16 cellular contexts compared by ENCODE assay signal in the genomic region with DNA sequence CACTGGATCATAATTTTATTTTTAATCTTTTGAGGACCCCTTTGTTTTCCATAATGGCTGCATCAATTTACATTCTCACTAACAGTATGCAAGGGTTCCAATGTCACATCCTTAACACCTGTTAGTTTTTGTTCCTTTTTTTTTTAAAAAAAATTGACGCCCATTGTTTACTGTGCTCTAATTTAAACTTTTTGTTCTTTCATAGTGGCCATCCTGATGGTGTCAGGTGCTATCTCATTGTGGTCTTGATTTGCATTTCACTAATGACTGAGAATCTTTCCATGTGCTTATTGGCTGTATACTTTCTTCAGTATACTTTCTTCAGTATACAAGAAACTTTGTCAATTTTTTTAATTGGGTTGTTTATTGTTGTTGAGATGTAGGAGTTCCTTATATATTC.
A peak's percentile ranks its signal among the peaks of the same experiment; 100 is the strongest.
DNase-seq lines count a peak whose midpoint lies in the region; ATAC-seq and TF ChIP-seq lines count a peak whose summit lies in the region.
"Had no signal": no experiment of that assay in that cellular context is flagged by ENCODE, and none has a peak within 500 bp of the region (broad histone marks: within the 10 kb centered on the region; RNA-seq: fewer than 3 reads in every experiment).

No MANE protein-coding gene starts in this region.

- no peaks in the 10 kb centered on the region for H3K4me1 ChIP-seq in mesendoderm (ENCODE audit: control insufficient read depth, low read depth, low read length)
- H3K4me1 ChIP-seq: left ventricle myocardium inferior, suprapubic skin had no signal

- no peak overlapping the region for H3K23ac ChIP-seq in mesendoderm (ENCODE audit: low read length)

- no peak overlapping the region for H2BK120ac ChIP-seq in mesendoderm (ENCODE audit: low read depth, low read length)

- DNase-seq in islet precursor cell = no peak
- no peak for DNase-seq in mesendoderm
- DNase-seq in MCF 10A (ENCODE audit: unreplicated experiment) = no peak
- no peak for DNase-seq in glutamatergic neuron
- DNase-seq: left ventricle myocardium inferior, NCI-H1092, Right ventricle myocardium superior, T-helper 17 cell had no signal

- H3K56ac ChIP-seq in mesendoderm (ENCODE audit: low read length) = no peak overlapping the region

- no peak overlapping the region for H2BK15ac ChIP-seq in mesendoderm (replicated peaks; ENCODE audit: low read depth)

- H3K18ac ChIP-seq in mesendoderm (ENCODE audit: low read length) = no peak overlapping the region

- no peak overlapping the region for H3K9ac ChIP-seq in mesendoderm (ENCODE audit: low read length)
- H3K9ac ChIP-seq: BLaER1 treated with 17β-estradiol and CSF1 and Interleukin-3, amounts not matched to agents 10 nM and 100 nM had no signal

- POLR2A ChIA-PET in MCF 10A (lab: Yijun Ruan, JAX) = no interaction called here

- H3K79me1 ChIP-seq in mesendoderm (ENCODE audit: low read length) = no peaks in the 10 kb centered on the region

- no peaks in the 10 kb centered on the region for H3K36me3 ChIP-seq in mesendoderm (ENCODE audit: control insufficient read depth, insufficient read depth, low read length)
- H3K36me3 ChIP-seq: left ventricle myocardium inferior had no signal

- no peak overlapping the region for H2AK5ac ChIP-seq in mesendoderm (ENCODE audit: low read length)

- ATAC-seq in GM19324 (IDR thresholded peaks at IDR 0.05; ENCODE audit: low FRiP score, unreplicated experiment) (peak; percentile 57), GM21576 (IDR thresholded peaks at IDR 0.05; ENCODE audit: unreplicated experiment) (peak; percentile 72), HG03135 (IDR thresholded peaks at IDR 0.05; ENCODE audit: unreplicated experiment) (peak; percentile 46)
- ATAC-seq in stimulated activated memory B cell treated with anti-CD40 and anti-IgM and Interleukin-4, amounts not matched to agents 10 μg/mL and 1 μg/mL and 100 μg/mL, for 72 hours = peak; percentile 66
- ATAC-seq: natural killer cell treated with Interleukin-12 subunit alpha and Interleukin-12 subunit beta and Interleukin-15 and Interleukin-18, amount 100 ng/mL, for 72 hours; T-helper 17 cell had no signal

- H3K27ac ChIP-seq in mesendoderm (ENCODE audit: low read depth, low read length) = no peak overlapping the region
- H3K27ac ChIP-seq: BLaER1 treated with 17β-estradiol and CSF1 and Interleukin-3, amounts not matched to agents 10 nM and 100 nM; left ventricle myocardium inferior; suprapubic skin had no signal

- no peak overlapping the region for H3K4me2 ChIP-seq in mesendoderm (ENCODE audit: low read length)
- H3K4me2 ChIP-seq: BLaER1 treated with 17β-estradiol and CSF1 and Interleukin-3, amounts not matched to agents 10 nM and 100 nM had no signal

- no peak overlapping the region for H3K4me3 ChIP-seq in mesendoderm (ENCODE audit: low read length)
- H3K4me3 ChIP-seq: BLaER1 treated with 17β-estradiol and CSF1 and Interleukin-3, amounts not matched to agents 10 nM and 100 nM; left ventricle myocardium inferior; suprapubic skin had no signal

- H3K4me1 Mint-ChIP-seq in stimulated activated memory B cell treated with anti-CD40 and anti-IgM and Interleukin-4, amounts not matched to agents 10 μg/mL and 1 μg/mL and 100 μg/mL, for 72 hours = peaks cover 38% of the 10 kb centered on the region
- H3K4me1 Mint-ChIP-seq in MCF 10A (ENCODE audit: insufficient read depth, unreplicated experiment) (no peaks in the 10 kb centered on the region), glutamatergic neuron (ENCODE audit: low read depth, unreplicated experiment) (peaks cover 14% of the 10 kb centered on the region)
- H3K4me1 Mint-ChIP-seq: activated naive CD4-positive, alpha-beta T cell treated with anti-CD3 and anti-CD28 coated beads, Interleukin-2, amount 50 U/mL, for 24 hours; T-helper 17 cell had no signal

- CTCF ChIA-PET in MCF 10A (lab: Yijun Ruan, JAX) = interaction anchor here (0.6 kb wide), 1 partner anchor 347 kb away, joined by 3 read pairs; no protein-coding TSS in a partner anchor

- H3K79me2 ChIP-seq in mesendoderm (ENCODE audit: control insufficient read depth, insufficient read depth, low read length) = no peaks in the 10 kb centered on the region

- H3K27me3 Mint-ChIP-seq in stimulated activated memory B cell treated with anti-CD40 and anti-IgM and Interleukin-4, amounts not matched to agents 10 μg/mL and 1 μg/mL and 100 μg/mL, for 72 hours = no peaks in the 10 kb centered on the region
- H3K27me3 Mint-ChIP-seq in MCF 10A (ENCODE audit: insufficient read depth, unreplicated experiment) (no peaks in the 10 kb centered on the region), glutamatergic neuron (ENCODE audit: unreplicated experiment) (peaks cover 5% of the 10 kb centered on the region)
- H3K27me3 Mint-ChIP-seq: activated naive CD4-positive, alpha-beta T cell treated with anti-CD3 and anti-CD28 coated beads, Interleukin-2, amount 50 U/mL, for 24 hours; natural killer cell treated with Interleukin-12 subunit alpha and Interleukin-12 subunit beta and Interleukin-15 and Interleukin-18, amount 100 ng/mL, for 72 hours; T-helper 17 cell had no signal

- H4K8ac ChIP-seq in mesendoderm (ENCODE audit: low read depth, low read length) = no peak overlapping the region

- peak overlapping the region; percentile 57 for H3K27ac Mint-ChIP-seq in stimulated activated memory B cell treated with anti-CD40 and anti-IgM and Interleukin-4, amounts not matched to agents 10 μg/mL and 1 μg/mL and 100 μg/mL, for 72 hours
- no peak overlapping the region for H3K27ac Mint-ChIP-seq in MCF 10A (ENCODE audit: low read depth, unreplicated experiment)
- no peak overlapping the region for H3K27ac Mint-ChIP-seq in glutamatergic neuron (ENCODE audit: unreplicated experiment)
- H3K27ac Mint-ChIP-seq: activated naive CD4-positive, alpha-beta T cell treated with anti-CD3 and anti-CD28 coated beads, Interleukin-2, amount 50 U/mL, for 24 hours; natural killer cell treated with Interleukin-12 subunit alpha and Interleukin-12 subunit beta and Interleukin-15 and Interleukin-18, amount 100 ng/mL, for 72 hours; T-helper 17 cell had no signal

- no peak overlapping the region for H3K4me3 Mint-ChIP-seq in stimulated activated memory B cell treated with anti-CD40 and anti-IgM and Interleukin-4, amounts not matched to agents 10 μg/mL and 1 μg/mL and 100 μg/mL, for 72 hours
- no peak overlapping the region for H3K4me3 Mint-ChIP-seq in MCF 10A (ENCODE audit: unreplicated experiment)
- H3K4me3 Mint-ChIP-seq in glutamatergic neuron (ENCODE audit: unreplicated experiment) = no peak overlapping the region
- H3K4me3 Mint-ChIP-seq: activated naive CD4-positive, alpha-beta T cell treated with anti-CD3 and anti-CD28 coated beads, Interleukin-2, amount 50 U/mL, for 24 hours; natural killer cell treated with Interleukin-12 subunit alpha and Interleukin-12 subunit beta and Interleukin-15 and Interleukin-18, amount 100 ng/mL, for 72 hours; T-helper 17 cell had no signal

- peaks cover 3% of the 10 kb centered on the region for H3K9me3 Mint-ChIP-seq in stimulated activated memory B cell treated with anti-CD40 and anti-IgM and Interleukin-4, amounts not matched to agents 10 μg/mL and 1 μg/mL and 100 μg/mL, for 72 hours
- H3K9me3 Mint-ChIP-seq in MCF 10A (ENCODE audit: unreplicated experiment) = no peaks in the 10 kb centered on the region
- peaks cover 7% of the 10 kb centered on the region for H3K9me3 Mint-ChIP-seq in glutamatergic neuron (ENCODE audit: unreplicated experiment)
- H3K9me3 Mint-ChIP-seq: activated naive CD4-positive, alpha-beta T cell treated with anti-CD3 and anti-CD28 coated beads, Interleukin-2, amount 50 U/mL, for 24 hours; natural killer cell treated with Interleukin-12 subunit alpha and Interleukin-12 subunit beta and Interleukin-15 and Interleukin-18, amount 100 ng/mL, for 72 hours had no signal

- H3K27me3 ChIP-seq in mesendoderm (ENCODE audit: insufficient read depth, low read length, poor library complexity) = no peaks in the 10 kb centered on the region
- H3K27me3 ChIP-seq: BLaER1 treated with 17β-estradiol and CSF1 and Interleukin-3, amounts not matched to agents 10 nM and 100 nM; suprapubic skin had no signal

- peaks cover 48% of the 10 kb centered on the region for H3K36me3 Mint-ChIP-seq in stimulated activated memory B cell treated with anti-CD40 and anti-IgM and Interleukin-4, amounts not matched to agents 10 μg/mL and 1 μg/mL and 100 μg/mL, for 72 hours
- H3K36me3 Mint-ChIP-seq in MCF 10A (ENCODE audit: insufficient read depth, unreplicated experiment) (peaks cover 9% of the 10 kb centered on the region), glutamatergic neuron (ENCODE audit: unreplicated experiment) (no peaks in the 10 kb centered on the region)

- intact Hi-C loops in MCF 10A (cut with micrococcal nuclease) = no loop called here

- H2BK5ac ChIP-seq in mesendoderm (ENCODE audit: low read length) = no peak overlapping the region

- no CpG with 5 or more reads among the region's 1 CpG for WGBS in mesendoderm (ENCODE audit: extremely low coverage, insufficient coverage, low lambda C conversion rate)

- no peak for TF ChIP-seq CTCF in MCF 10A (IDR thresholded peaks at IDR 0.05; ENCODE audit: unreplicated experiment)
- no peak for TF ChIP-seq CTCF in glutamatergic neuron (IDR thresholded peaks at IDR 0.05; ENCODE audit: partially characterized antibody, unreplicated experiment)

- BruUV-seq in MCF 10A (replicated peaks; lab: Mats Ljungman, UMichigan) = no TSS peak

- H4K5ac ChIP-seq in mesendoderm (ENCODE audit: low read length) = no peak overlapping the region

- no peak overlapping the region for H3K4ac ChIP-seq in mesendoderm (ENCODE audit: low read depth, low read length)
